Comparison of ENCODE assay signal across 25 cellular contexts in genomic region chr5:101995585-101995984, GRCh38.
A peak's percentile ranks its signal among the peaks of the same experiment; 100 is the strongest.
DNase-seq lines count a peak whose midpoint lies in the region; ATAC-seq and TF ChIP-seq lines count a peak whose summit lies in the region.
"Had no signal": no experiment of that assay in that cellular context is flagged by ENCODE, and none has a peak within 500 bp of the region (broad histone marks: within the 10 kb centered on the region; RNA-seq: fewer than 3 reads in every experiment).

No MANE protein-coding gene starts in this region.

- no peak overlapping the region for H3K27ac ChIP-seq in PC-3 (ENCODE audit: low read length)
- H3K27ac ChIP-seq: upper lobe of left lung, WERI-Rb-1 had no signal

- H3K27me3 ChIP-seq in PC-3 (ENCODE audit: low read length), result no peaks in the 10 kb centered on the region
- H3K27me3 ChIP-seq: upper lobe of left lung had no signal

- no peaks in the 10 kb centered on the region for H4K20me1 ChIP-seq in PC-3 (ENCODE audit: low read length)

- ATAC-seq in PC-3, result peak; percentile 64
- no peak for ATAC-seq in HG03342 (IDR thresholded peaks at IDR 0.05; ENCODE audit: unreplicated experiment)
- ATAC-seq: naive thymus-derived CD4-positive, alpha-beta T cell; T-helper 17 cell had no signal

- CTCF ChIA-PET in PC-3 (lab: Charles Lee), result no interaction called here

- H3K9me2 ChIP-seq in PC-3 (replicated peaks; ENCODE audit: low read length), result no peaks in the 10 kb centered on the region

- H3K4me3 ChIP-seq in PC-3 (ENCODE audit: low read length), result no peak overlapping the region; the same call in 1 of the 2 replicates
- H3K4me3 ChIP-seq: lung, MG63, upper lobe of left lung had no signal

- no peaks in the 10 kb centered on the region for H3K79me2 ChIP-seq in PC-3 (ENCODE audit: low read length)

- no peaks in the 10 kb centered on the region for H3F3A ChIP-seq in PC-3 (ENCODE audit: low read length, unreplicated experiment)

- TF ChIP-seq CTCF in PC-3 (conservative IDR thresholded peaks at IDR 0.05; ENCODE audit: low read depth, low read length), result no peak

- H3K9ac ChIP-seq in PC-3 (ENCODE audit: low read length), result no peak overlapping the region

- POLR2A ChIA-PET in PC-3 (lab: Charles Lee; ENCODE audit: unreplicated experiment), result no interaction called here

- no peaks in the 10 kb centered on the region for H3K9me3 ChIP-seq in PC-3 (ENCODE audit: low read length)
- H3K9me3 ChIP-seq: MG63 had no signal

- BruUV-seq in PC-3 (replicated peaks; lab: Mats Ljungman, UMichigan), result no TSS peak

- H3K4me2 ChIP-seq in PC-3 (ENCODE audit: low read length), result peak overlapping the region; percentile 52

- no peak overlapping the region for H2AFZ ChIP-seq in PC-3 (ENCODE audit: low read length)

- peak; percentile 59 for TF ChIP-seq EP300 in Ishikawa (IDR thresholded peaks at IDR 0.05; ENCODE audit: borderline replicate concordance)

- peaks cover 7% of the 10 kb centered on the region for H3K4me1 ChIP-seq in PC-3 (ENCODE audit: insufficient read depth, low read length)
- H3K4me1 ChIP-seq: upper lobe of left lung had no signal

- TF ChIP-seq RAD21 in Ishikawa (IDR thresholded peaks at IDR 0.05; ENCODE audit: low read depth), result no peak

- intact Hi-C loops in PC-3 (cut with micrococcal nuclease), result no loop called here

- no peaks in the 10 kb centered on the region for H3K36me3 ChIP-seq in PC-3 (ENCODE audit: low read depth, low read length)
- H3K36me3 ChIP-seq: MG63, upper lobe of left lung, WERI-Rb-1 had no signal

- DNase-seq in PC-3 (peak; percentile 89), iPS DF 19.7 (ENCODE audit: low read depth, low spot score) (peak; percentile 20), renal cortical epithelial cell (ENCODE audit: low read depth) (peak; percentile 27), NCI-H1105 (lab: John Stamatoyannopoulos, UW) (no peak), NCI-H2171 treated with DMSO at 0.1 percent for 48 hours (lab: John Stamatoyannopoulos, UW) (no peak)
- DNase-seq in activated T-cell treated with anti-CD3 and anti-CD28 coated beads, Interleukin-2, amount 50 U/mL, for 48 hours, result no peak
- DNase-seq: activated CD4-positive, alpha-beta T cell treated with anti-CD3 and anti-CD28 coated beads, Interleukin-2, amount 50 U/mL, for 48 hours; activated T-cell treated with anti-CD3 and anti-CD28 coated beads for 4 hours; AML-193; amygdala; central memory CD4-positive, alpha-beta T cell; EL; MG63; naive thymus-derived CD4-positive, alpha-beta T cell; NCI-H1694; NCI-H446; Right ventricle myocardium superior; stimulated activated CD4-positive, alpha-beta T cell treated with anti-CD3 and anti-CD28 coated beads, Interleukin-1b, Interleukin-23, amount 100 ng/mL, for 48 hours; stimulated activated naive CD4-positive, alpha-beta T cell treated with Interleukin-2 at 50 U/mL for 16 hours; T-helper 17 cell; upper lobe of left lung; WERI-Rb-1 had no signal

TF ChIP-seq in Ishikawa, 13 proteins besides CTCF, POLR2A, EP300 and RAD21:
- TF ChIP-seq MAX (IDR thresholded peaks at IDR 0.05), result no peak
- no peak for TF ChIP-seq CREB1 (IDR thresholded peaks at IDR 0.05; ENCODE audit: low read depth)
- TF ChIP-seq TEAD4 (IDR thresholded peaks at IDR 0.05), result peak; percentile 84
- TF ChIP-seq USF1 (IDR thresholded peaks at IDR 0.05), result no peak
- TF ChIP-seq YY1 (IDR thresholded peaks at IDR 0.05; ENCODE audit: low read depth), result no peak
- TF ChIP-seq CEBPB (IDR thresholded peaks at IDR 0.05), result no peak
- TF ChIP-seq TAF1 (IDR thresholded peaks at IDR 0.05; ENCODE audit: low read depth), result no peak
- no peak for TF ChIP-seq REST (IDR thresholded peaks at IDR 0.05; ENCODE audit: low read depth)
- no peak; the same call in 1 of the 2 replicates for TF ChIP-seq TCF12 (IDR thresholded peaks at IDR 0.05; ENCODE audit: low read depth)
- TF ChIP-seq ZBTB7A (IDR thresholded peaks at IDR 0.05; ENCODE audit: low read depth), result no peak
- TF ChIP-seq FOXM1 (IDR thresholded peaks at IDR 0.05; ENCODE audit: borderline replicate concordance, low read depth), result peak; percentile 44; the same call in 1 of the 2 replicates
- 0 out of 2 replicates have a peak, but pooled peaks have one; percentile 21 for TF ChIP-seq NFIC (IDR thresholded peaks at IDR 0.05)
- TF ChIP-seq EGR1 (IDR thresholded peaks at IDR 0.05), result no peak

Comparison
In these comparisons a context has a peak if more than half of its experiments do, and no peak if none do; other contexts are left out.
1. DNase-seq: peak in PC-3 (single experiment), iPS DF 19.7 (single experiment) and renal cortical epithelial cell (single experiment); none in NCI-H1105 (single experiment), NCI-H2171 treated with DMSO at 0.1 percent for 48 hours (single experiment) and activated T-cell treated with anti-CD3 and anti-CD28 coated beads, Interleukin-2, amount 50 U/mL, for 48 hours (0 of 2).